In genomic region chr3:179164857-179165256, GRCh38 we compare ENCODE assay signal across 16 cellular contexts. TPM values are rescaled to one million over a fixed set of nuclear protein-coding genes. Genes with fewer than 3 reads are reported as not detected.
DNase-seq lines count a peak whose midpoint lies in the region; ATAC-seq, FAIRE-seq and TF ChIP-seq lines count a peak whose summit lies in the region.
"Had no signal": no experiment of that assay in that cellular context is flagged by ENCODE, and none has a peak within 500 bp of the region (broad histone marks: within the 10 kb centered on the region; RNA-seq: fewer than 3 reads in every experiment).

No MANE protein-coding gene starts in this region.

- no peak overlapping the region for H3K4me3 Mint-ChIP-seq in activated CD4-positive, alpha-beta T cell treated with anti-CD3 and anti-CD28 coated beads for 36 hours
- no peak overlapping the region for H3K4me3 Mint-ChIP-seq in activated B cell treated with CpG ODN at 0.5 μM for 24 hours
- no peak overlapping the region for H3K4me3 Mint-ChIP-seq in nephron progenitor cell
- H3K4me3 Mint-ChIP-seq: CD14-positive monocyte, H9 had no signal

- TF ChIP-seq CTCF in activated B cell treated with CpG ODN at 0.5 μM for 24 hours (IDR thresholded peaks at IDR 0.05) (no peak), nephron progenitor cell (IDR thresholded peaks at IDR 0.05) (no peak)

- H3K9me3 Mint-ChIP-seq in activated CD4-positive, alpha-beta T cell treated with anti-CD3 and anti-CD28 coated beads for 36 hours (ENCODE audit: low read depth): no peaks in the 10 kb centered on the region
- H3K9me3 Mint-ChIP-seq in activated B cell treated with CpG ODN at 0.5 μM for 24 hours (no peaks in the 10 kb centered on the region), nephron progenitor cell (peaks cover 18% of the 10 kb centered on the region)
- H3K9me3 Mint-ChIP-seq: H9 had no signal

- no peak for ATAC-seq in activated CD4-positive, alpha-beta T cell treated with anti-CD3 and anti-CD28 coated beads for 36 hours
- no peak for ATAC-seq in activated B cell treated with CpG ODN at 0.5 μM for 24 hours (ENCODE audit: low read depth)
- ATAC-seq: A549 had no signal

- no peaks in the 10 kb centered on the region for H3K27me3 Mint-ChIP-seq in activated CD4-positive, alpha-beta T cell treated with anti-CD3 and anti-CD28 coated beads for 36 hours
- H3K27me3 Mint-ChIP-seq in activated B cell treated with CpG ODN at 0.5 μM for 24 hours (no peaks in the 10 kb centered on the region), nephron progenitor cell (ENCODE audit: low read depth, poor library complexity) (no peaks in the 10 kb centered on the region)
- H3K27me3 Mint-ChIP-seq: CD4-positive, alpha-beta memory T cell had no signal

- peaks cover 6% of the 10 kb centered on the region for H3K36me3 Mint-ChIP-seq in activated CD4-positive, alpha-beta T cell treated with anti-CD3 and anti-CD28 coated beads for 36 hours (ENCODE audit: low read depth)
- H3K36me3 Mint-ChIP-seq in activated B cell treated with CpG ODN at 0.5 μM for 24 hours (ENCODE audit: low read depth) (peaks cover 2% of the 10 kb centered on the region), nephron progenitor cell (ENCODE audit: low read depth) (peaks cover 28% of the 10 kb centered on the region)
- H3K36me3 Mint-ChIP-seq: CD14-positive monocyte had no signal

- peak overlapping the region; percentile 20 for H3K27ac Mint-ChIP-seq in activated CD4-positive, alpha-beta T cell treated with anti-CD3 and anti-CD28 coated beads for 36 hours
- peak overlapping the region; percentile 8 for H3K27ac Mint-ChIP-seq in activated B cell treated with CpG ODN at 0.5 μM for 24 hours
- H3K27ac Mint-ChIP-seq in nephron progenitor cell: peak overlapping the region; percentile 18
- H3K27ac Mint-ChIP-seq: CD14-positive monocyte had no signal

- H3K4me1 Mint-ChIP-seq in activated CD4-positive, alpha-beta T cell treated with anti-CD3 and anti-CD28 coated beads for 36 hours: peaks cover 56% of the 10 kb centered on the region
- H3K4me1 Mint-ChIP-seq in activated B cell treated with CpG ODN at 0.5 μM for 24 hours: peaks cover 77% of the 10 kb centered on the region
- H3K4me1 Mint-ChIP-seq in nephron progenitor cell: peaks cover 16% of the 10 kb centered on the region

- intact Hi-C loops in activated CD4-positive, alpha-beta T cell treated with anti-CD3 and anti-CD28 coated beads for 36 hours (cut with DNase I, micrococcal nuclease): no loop called here
- intact Hi-C loops in activated B cell treated with CpG ODN at 0.5 μM for 24 hours (cut with micrococcal nuclease): no loop called here

- FAIRE-seq in GM19239 (lab: Jason Lieb, UNC): no peak
- FAIRE-seq: A549, H1 had no signal

- CTCF ChIA-PET in activated CD4-positive, alpha-beta T cell treated with anti-CD3 and anti-CD28 coated beads for 36 hours (lab: Charles Lee): no interaction called here
- CTCF ChIA-PET in activated B cell treated with CpG ODN at 0.5 μM for 24 hours (lab: Charles Lee): no interaction called here

- POLR2A ChIA-PET in activated CD4-positive, alpha-beta T cell treated with anti-CD3 and anti-CD28 coated beads for 36 hours (lab: Charles Lee): no interaction called here
- POLR2A ChIA-PET in activated B cell treated with CpG ODN at 0.5 μM for 24 hours (lab: Charles Lee): no interaction called here

- no peak for DNase-seq in activated CD4-positive, alpha-beta T cell treated with anti-CD3 and anti-CD28 coated beads for 36 hours
- DNase-seq in activated CD4-positive, alpha-beta T cell treated with anti-CD3 and anti-CD28 coated beads, Interleukin-2, amount 50 U/mL, for 48 hours: no peak
- DNase-seq in activated B cell treated with CpG ODN at 0.5 μM for 24 hours (no peak), nephron progenitor cell (no peak), NCI-H510A (lab: John Stamatoyannopoulos, UW) (no peak), GM19239 (ENCODE audit: insufficient read length, low spot score) (no peak)
- DNase-seq in stimulated activated CD8-positive, alpha-beta memory T cell treated with anti-CD3 and anti-CD28 coated beads, Interleukin-4, amount 100 ng/mL, for 48 hours: no peak
- DNase-seq: AML-193; CD4-positive, alpha-beta memory T cell; DMS79 treated with DMSO at 0.1 percent for 48 hours; GF-D8; H9; KG1 had no signal

RNA-seq across cellular contexts. Expression of gene PIK3CA, which starts 16.7 kb away (rescaled TPM):
- total RNA-seq in activated CD4-positive, alpha-beta T cell treated with anti-CD3 and anti-CD28 coated beads for 36 hours: 10 to 100 TPM; 15.5 to 17.7 TPM
- 32.6 and 40.5 TPM in 2 replicates for total RNA-seq in activated B cell treated with CpG ODN at 0.5 μM for 24 hours
